ENCODE assay signal across 32 cellular contexts in genomic region chr1:38105267-38105666, GRCh38. TPM values are rescaled to one million over a fixed set of nuclear protein-coding genes. Genes with fewer than 3 reads are reported as not detected.
"Had no signal": no experiment of that assay in that cellular context is flagged by ENCODE, and none has a peak within 500 bp of the region (broad histone marks: within the 10 kb centered on the region; RNA-seq: fewer than 3 reads in every experiment).

No MANE protein-coding gene starts in this region.

- H3K27ac Mint-ChIP-seq: dendritic cell treated with granulocyte-macrophage colony-stimulating factor and Interleukin-4, amounts not matched to agents 40 ng/mL and 50 ng/mL, for 4 days; effector memory CD8-positive, alpha-beta T cell; endodermal cell had no signal

- H3K9me3 ChIP-seq: colonic mucosa, esophagus squamous epithelium, gastrocnemius medialis had no signal

- H3K36me3 ChIP-seq: colonic mucosa, esophagus muscularis mucosa, gastrocnemius medialis, gastroesophageal sphincter, heart left ventricle, heart right ventricle had no signal

- H3K4me3 ChIP-seq: colonic mucosa, coronary artery, dorsolateral prefrontal cortex, esophagus muscularis mucosa, esophagus squamous epithelium, gastrocnemius medialis, gastroesophageal sphincter, heart left ventricle, heart right ventricle had no signal

- ATAC-seq: effector memory CD8-positive, alpha-beta T cell; esophagus mucosa; foreskin keratinocyte; gastrocnemius medialis; gastroesophageal sphincter; heart left ventricle; heart right ventricle had no signal

- H3K4me1 ChIP-seq: colonic mucosa, esophagus muscularis mucosa, foreskin keratinocyte, gastrocnemius medialis, gastroesophageal sphincter, heart left ventricle, heart right ventricle had no signal

- H3K4me3 Mint-ChIP-seq: dendritic cell treated with granulocyte-macrophage colony-stimulating factor and Interleukin-4, amounts not matched to agents 40 ng/mL and 50 ng/mL, for 4 days; effector memory CD8-positive, alpha-beta T cell; endodermal cell had no signal

- H3K9me3 Mint-ChIP-seq: dendritic cell treated with granulocyte-macrophage colony-stimulating factor and Interleukin-4, amounts not matched to agents 40 ng/mL and 50 ng/mL, for 4 days; effector memory CD8-positive, alpha-beta T cell had no signal

- DNase-seq: colonic mucosa; cortex of kidney; dermis blood vessel endothelial cell; dorsolateral prefrontal cortex; effector CD4-positive, alpha-beta T cell; effector CD8-positive, alpha-beta T cell; effector memory CD4-positive, alpha-beta T cell; effector memory CD8-positive, alpha-beta T cell; endodermal cell; erythroblast; esophagus squamous epithelium; foreskin fibroblast; foreskin keratinocyte; foreskin melanocyte; gastrocnemius medialis; glutamatergic neuron; head of caudate nucleus; heart left ventricle; heart right ventricle had no signal

- H3K4me1 Mint-ChIP-seq: endodermal cell had no signal

- H3K27me3 ChIP-seq: colonic mucosa, dorsolateral prefrontal cortex, esophagus squamous epithelium, foreskin keratinocyte, gastrocnemius medialis had no signal

- FAIRE-seq: colon, endometrium, endothelial cell of umbilical vein, frontal cortex had no signal

- H3K27ac ChIP-seq: colonic mucosa, coronary artery, dorsolateral prefrontal cortex, epithelial cell of prostate, esophagus muscularis mucosa, esophagus squamous epithelium, foreskin keratinocyte, gastrocnemius medialis, gastroesophageal sphincter, heart left ventricle, heart right ventricle had no signal

RNA-seq across cellular contexts. Expression of gene POU3F1, which starts 58.7 kb away (rescaled TPM):
- total RNA-seq: colonic mucosa, endothelial cell of umbilical vein, epithelial cell of proximal tubule, glomerular endothelial cell had no signal
- polyA plus RNA-seq: endothelial cell of umbilical vein, fibroblast of lung, heart left ventricle had no signal
